ENCODE assay signal across 8 cellular contexts in genomic region chr3:15794303-15794771, GRCh38. TPM values are rescaled to one million over a fixed set of nuclear protein-coding genes. Genes with fewer than 3 reads are reported as not detected.
DNase-seq lines count a peak whose midpoint lies in the region; ATAC-seq and TF ChIP-seq lines count a peak whose summit lies in the region.

No MANE protein-coding gene starts in this region.

- TF ChIP-seq CTCF in astrocyte of the cerebellum (IDR thresholded peaks at IDR 0.05; ENCODE audit: low read depth, low read length, missing control alignments), result no peak
- no peak for TF ChIP-seq CTCF in neural cell (IDR thresholded peaks at IDR 0.05; ENCODE audit: poor library complexity, severe bottlenecking)
- no peak for TF ChIP-seq CTCF in GM23338 (conservative IDR thresholded peaks at IDR 0.05; ENCODE audit: low read depth in 2 of 2)

- H3K4me2 ChIP-seq in neural cell (ENCODE audit: low read length) (no peak overlapping the region), GM23338 (no peak overlapping the region)

- H3K27ac ChIP-seq in neural cell (ENCODE audit: low read length) (no peak overlapping the region), GM23338 (ENCODE audit: low read depth) (no peak overlapping the region)

- ATAC-seq in GM18498 (IDR thresholded peaks at IDR 0.05; ENCODE audit: unreplicated experiment), result peak; percentile 46
- no peak for ATAC-seq in HG03280 (IDR thresholded peaks at IDR 0.05; ENCODE audit: unreplicated experiment)
- ATAC-seq in GM21529 (IDR thresholded peaks at IDR 0.05; ENCODE audit: unreplicated experiment), result no peak
- no peak for ATAC-seq in GM23338

- H3K36me3 Mint-ChIP-seq in IgD-negative memory B cell (peaks cover 15% of the 10 kb centered on the region), GM23338 (ENCODE audit: low read depth) (peaks cover 4% of the 10 kb centered on the region; the same call in 2 of the 3 replicates)

- no peak overlapping the region for H3K9ac ChIP-seq in neural cell (ENCODE audit: low read length)

- H4K20me1 ChIP-seq in neural cell (ENCODE audit: insufficient read depth), result no peaks in the 10 kb centered on the region
- peaks cover 5% of the 10 kb centered on the region; the same call in 1 of the 2 replicates for H4K20me1 ChIP-seq in GM23338 (replicated peaks; ENCODE audit: insufficient read depth)

- H3K9me2 ChIP-seq in neural cell (ENCODE audit: insufficient read depth, low read length) (no peaks in the 10 kb centered on the region), GM23338 (ENCODE audit: insufficient read depth) (no peaks in the 10 kb centered on the region)

- H3K79me2 ChIP-seq in neural cell (replicated peaks; ENCODE audit: insufficient read depth, low read length), result peaks cover 7% of the 10 kb centered on the region
- peaks cover 52% of the 10 kb centered on the region for H3K79me2 ChIP-seq in GM23338 (replicated peaks; ENCODE audit: insufficient read depth)

- TF ChIP-seq EP300 in neural cell (conservative IDR thresholded peaks at IDR 0.05; ENCODE audit: poor library complexity, severe bottlenecking), result no peak

- in situ Hi-C loops in astrocyte of the cerebellum (cut with HindIII; ENCODE audit: low sequenced_read_pairs), result no loop called here

- no peak for DNase-seq in astrocyte of the cerebellum (ENCODE audit: low read depth)
- DNase-seq in GM23338 (ENCODE audit: low spot score), result no peak
- no peak for DNase-seq in 8988T

- H3K36me3 ChIP-seq in neural cell (ENCODE audit: insufficient read depth, low read length) (no peaks in the 10 kb centered on the region), GM23338 (ENCODE audit: insufficient read depth) (no peaks in the 10 kb centered on the region)

- H3K4me3 ChIP-seq in astrocyte of the cerebellum (ENCODE audit: low read depth, low read length), result peak overlapping the region; percentile 59
- peak overlapping the region; percentile 66 for H3K4me3 ChIP-seq in neural cell (ENCODE audit: low read length)
- no peak overlapping the region for H3K4me3 ChIP-seq in GM23338

- H3K4me1 Mint-ChIP-seq in IgD-negative memory B cell (peaks cover 40 to 54% (median 43%) of the 10 kb centered on the region in 3 donors), GM23338 (peaks cover 33% of the 10 kb centered on the region)

- H3K27me3 Mint-ChIP-seq in IgD-negative memory B cell, result no peaks in the 10 kb centered on the region
- H3K27me3 Mint-ChIP-seq in GM23338 (ENCODE audit: insufficient read depth, low read depth, poor library complexity), result peaks cover 2% of the 10 kb centered on the region

- no peak for TF ChIP-seq RAD21 in neural cell (conservative IDR thresholded peaks at IDR 0.05)

- no peaks in the 10 kb centered on the region for H3K27me3 ChIP-seq in neural cell (ENCODE audit: insufficient read depth, low read depth, low read length)
- no peaks in the 10 kb centered on the region for H3K27me3 ChIP-seq in GM23338 (ENCODE audit: insufficient read depth)

- H2AFZ ChIP-seq in neural cell (ENCODE audit: low read depth, low read length) (no peak overlapping the region), GM23338 (no peak overlapping the region)

- H3K9me3 Mint-ChIP-seq in IgD-negative memory B cell, result peaks cover 0 to 6% (median 0%) of the 10 kb centered on the region in 3 donors
- no peaks in the 10 kb centered on the region for H3K9me3 Mint-ChIP-seq in GM23338

- no peaks in the 10 kb centered on the region for H3K9me3 ChIP-seq in neural cell (ENCODE audit: low read length)

- H3F3A ChIP-seq in neural cell (ENCODE audit: insufficient read depth, low read length, poor library complexity, severe bottlenecking), result no peaks in the 10 kb centered on the region
- no peaks in the 10 kb centered on the region for H3F3A ChIP-seq in GM23338 (replicated peaks; ENCODE audit: low read depth)

- H3K4me1 ChIP-seq in GM23338 (ENCODE audit: insufficient read depth), result peaks cover 32% of the 10 kb centered on the region

- H3K27ac Mint-ChIP-seq in IgD-negative memory B cell (peak overlapping the region; percentile 47 to 93 (median 62)), GM23338 (no peak overlapping the region)

- peak overlapping the region in 3 of 4 donors; percentile 56 to 86 (median 75) for H3K4me3 Mint-ChIP-seq in IgD-negative memory B cell
- H3K4me3 Mint-ChIP-seq in GM23338, result no peak overlapping the region

TF ChIP-seq in neural cell, 6 proteins besides CTCF, POLR2A, EP300 and RAD21:
- TF ChIP-seq POLR2AphosphoS5 (IDR thresholded peaks at IDR 0.05), result no peak
- TF ChIP-seq MXI1 (conservative IDR thresholded peaks at IDR 0.05; ENCODE audit: poor library complexity, severe bottlenecking), result no peak
- no peak for TF ChIP-seq EZH2 (IDR thresholded peaks at IDR 0.05; ENCODE audit: borderline replicate concordance, insufficient read depth, low read length, poor library complexity, severe bottlenecking)
- TF ChIP-seq TAF1 (IDR thresholded peaks at IDR 0.05; ENCODE audit: low read depth), result no peak
- no peak for TF ChIP-seq SMC3 (conservative IDR thresholded peaks at IDR 0.05; ENCODE audit: poor library complexity)
- no peak for TF ChIP-seq REST (IDR thresholded peaks at IDR 0.05; ENCODE audit: borderline replicate concordance)

TF ChIP-seq in GM23338, 12 proteins besides CTCF, POLR2A, EP300 and RAD21 (continues in another document):
- TF ChIP-seq JUNB (IDR thresholded peaks at IDR 0.05; ENCODE audit: unreplicated experiment) (no peak), REST (IDR thresholded peaks at IDR 0.05; ENCODE audit: unreplicated experiment) (no peak), ETS1 (IDR thresholded peaks at IDR 0.05) (no peak), STAT1 (IDR thresholded peaks at IDR 0.05; ENCODE audit: unreplicated experiment) (no peak), POLR2AphosphoS5 (IDR thresholded peaks at IDR 0.05; ENCODE audit: low read depth) (no peak)

RNA-seq across cellular contexts. Expression of gene ANKRD28, which starts 3.4 kb away (rescaled TPM):
- polyA plus RNA-seq in IgD-negative memory B cell (8.8 TPM), neural cell (67.1 and 101 TPM in 2 replicates), GM23338 (2016; fragmentation: Nextera tagmentation; extraction: Ambion mirVana) (13.9 and 15.2 TPM in 2 replicates)
- 122 and 131 TPM in 2 replicates for polyA minus RNA-seq in neural cell
- 61.3 and 63.7 TPM in 2 replicates for total RNA-seq in GM23338 (2014; rRNA removed; shearing (Covaris generic))
